9 cellular contexts compared by ENCODE assay signal in genomic region chr13:46176756-46177155, GRCh38. TPM values are rescaled to one million over a fixed set of nuclear protein-coding genes. Genes with fewer than 3 reads are reported as not detected.
A peak's percentile ranks its signal among the peaks of the same experiment; 100 is the strongest.
DNase-seq lines count a peak whose midpoint lies in the region; ATAC-seq and TF ChIP-seq lines count a peak whose summit lies in the region.
"Had no signal": no experiment of that assay in that cellular context is flagged by ENCODE, and none has a peak within 500 bp of the region (broad histone marks: within the 10 kb centered on the region; RNA-seq: fewer than 3 reads in every experiment).

No MANE protein-coding gene starts in this region.

- ATAC-seq in GM18502 (IDR thresholded peaks at IDR 0.05; ENCODE audit: poor library complexity, unreplicated experiment) (peak; percentile 42), HG02610 (IDR thresholded peaks at IDR 0.05; ENCODE audit: unreplicated experiment) (peak; percentile 33), lower lobe of right lung (peak; percentile 73 to 76), GM21360 (IDR thresholded peaks at IDR 0.05; ENCODE audit: unreplicated experiment) (no peak)

- peaks cover 100% of the 10 kb centered on the region for H3K79me2 ChIP-seq in OCI-LY3 (ENCODE audit: low read length)

- TF ChIP-seq CTCF in OCI-LY3 (IDR thresholded peaks at IDR 0.05; ENCODE audit: low read depth, low read length) (no peak), lower lobe of right lung (IDR thresholded peaks at IDR 0.05) (no peak)

- peaks cover 60% of the 10 kb centered on the region for H3K4me1 ChIP-seq in OCI-LY3 (ENCODE audit: low read length)
- peaks cover 35% of the 10 kb centered on the region for H3K4me1 ChIP-seq in lower lobe of right lung
- H3K4me1 ChIP-seq: psoas muscle had no signal

- H3K36me3 ChIP-seq in OCI-LY3 (replicated peaks; ENCODE audit: low read depth, low read length) (peaks cover 85% of the 10 kb centered on the region), lower lobe of right lung (no peaks in the 10 kb centered on the region)

- H3K4me3 ChIP-seq in OCI-LY3 (ENCODE audit: low read length): peak overlapping the region; percentile 91
- H3K4me3 ChIP-seq in lower lobe of right lung: peak overlapping the region; percentile 49
- H3K4me3 ChIP-seq: psoas muscle had no signal

- H4K20me1 ChIP-seq in OCI-LY3 (ENCODE audit: insufficient read depth, low read length): peaks cover 87% of the 10 kb centered on the region

- peak overlapping the region; percentile 99 for H3K9ac ChIP-seq in OCI-LY3 (ENCODE audit: low read length)

- peak overlapping the region; percentile 95 for H3K27ac ChIP-seq in OCI-LY3 (ENCODE audit: low read length)
- peak overlapping the region; percentile 72 for H3K27ac ChIP-seq in lower lobe of right lung
- H3K27ac ChIP-seq: psoas muscle had no signal

- peak overlapping the region; percentile 95 for H3K4me2 ChIP-seq in OCI-LY3 (ENCODE audit: low read length)

- intact Hi-C loops in lower lobe of right lung (cut with DNase I): no loop called here

- H3K9me3 ChIP-seq in OCI-LY3 (ENCODE audit: insufficient read depth, low read length) (no peaks in the 10 kb centered on the region), lower lobe of right lung (no peaks in the 10 kb centered on the region)
- H3K9me3 ChIP-seq: psoas muscle had no signal

- DNase-seq in lower lobe of right lung: no peak
- DNase-seq in GM19240 (ENCODE audit: insufficient read length, low spot score): no peak
- DNase-seq in NCI-H2029 treated with DMSO at 0.1 percent for 48 hours (lab: John Stamatoyannopoulos, UW): no peak
- no peak for DNase-seq in dedifferentiated amniotic fluid mesenchymal stem cell (ENCODE audit: extremely low spot score)
- DNase-seq: psoas muscle had no signal

- no peak overlapping the region for H2AFZ ChIP-seq in OCI-LY3 (ENCODE audit: low read depth, low read length)

- H3K27me3 ChIP-seq in OCI-LY3 (ENCODE audit: low read depth, low read length) (no peaks in the 10 kb centered on the region), lower lobe of right lung (ENCODE audit: low read depth) (no peaks in the 10 kb centered on the region)

RNA-seq across cellular contexts. Expression of gene LCP1, which starts 5.2 kb away (rescaled TPM):
- total RNA-seq in lower lobe of right lung: 371 TPM

RNA-seq across cellular contexts. Expression of gene LRRC63, which starts 35.0 kb away (rescaled TPM):
- 1.7 TPM for total RNA-seq in lower lobe of right lung
- total RNA-seq: psoas muscle had no signal
